Comparison of ENCODE assay signal across 28 cellular contexts in the genomic region with DNA sequence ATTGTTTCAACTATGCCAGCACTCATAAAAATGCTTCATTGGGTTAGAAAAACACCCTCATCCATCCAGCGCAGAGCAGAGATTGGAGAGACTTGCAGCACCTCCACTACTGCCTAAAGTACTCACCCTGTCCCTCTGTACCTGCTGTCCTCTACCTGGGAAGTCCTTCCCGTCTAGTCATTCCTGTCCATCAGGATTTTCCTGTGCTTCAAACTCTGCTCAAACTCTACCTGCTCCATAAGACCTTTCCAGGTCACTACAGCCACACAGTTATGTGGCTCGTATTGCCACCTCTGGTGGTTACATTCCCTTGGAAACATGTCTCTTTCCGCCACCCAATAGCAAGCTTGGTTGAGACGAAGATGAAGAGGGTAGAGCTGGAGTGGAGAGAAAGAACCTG. TPM values are rescaled to one million over a fixed set of nuclear protein-coding genes. Genes with fewer than 3 reads are reported as not detected.
A peak's percentile ranks its signal among the peaks of the same experiment; 100 is the strongest.
DNase-seq lines count a peak whose midpoint lies in the region; ATAC-seq, FAIRE-seq and TF ChIP-seq lines count a peak whose summit lies in the region.
"Had no signal": no experiment of that assay in that cellular context is flagged by ENCODE, and none has a peak within 500 bp of the region (broad histone marks: within the 10 kb centered on the region; RNA-seq: fewer than 3 reads in every experiment).

No MANE protein-coding gene starts in this region.

- H3K4me1 ChIP-seq in HepG2 (ENCODE audit: insufficient read depth, low read length) (peaks cover 63% of the 10 kb centered on the region), right lobe of liver (peaks cover 0 to 35% (median 17%) of the 10 kb centered on the region in 4 donors), mesenchymal stem cell (ENCODE audit: control insufficient read depth, insufficient read depth, low read depth, low read length) (peaks cover 9% of the 10 kb centered on the region), SJCRH30 (no peaks in the 10 kb centered on the region)
- H3K4me1 ChIP-seq: BE2C had no signal

- no peak for ATAC-seq in HepG2
- ATAC-seq in right lobe of liver = no peak
- no peak for ATAC-seq in T-helper 17 cell
- ATAC-seq: A549, GM23338, HCT116 had no signal

- H3K4ac ChIP-seq in mesenchymal stem cell (ENCODE audit: low read depth in 1 of 2, low read length in 2 of 2) = no peak overlapping the region

- no peak overlapping the region for H3K23ac ChIP-seq in mesenchymal stem cell (ENCODE audit: low read length in 2 of 2)

- TF ChIP-seq EP300 in HepG2 (IDR thresholded peaks at IDR 0.05; ENCODE audit: low read depth in 2 of 2, low read length in 2 of 2) (no peak), HepG2 (CRISPR knock-in tag; IDR thresholded peaks at IDR 0.05; ENCODE audit: borderline replicate concordance) (no peak)

- H2BK15ac ChIP-seq in mesenchymal stem cell (ENCODE audit: low read depth, poor library complexity, severe bottlenecking) = no peak overlapping the region

- intact Hi-C loops in HepG2 (cut with micrococcal nuclease; ENCODE audit: unreplicated experiment) = no loop called here
- intact Hi-C loops in right lobe of liver (cut with DNase I) = no loop called here

- TF ChIP-seq RAD21 in HepG2 (CRISPR knock-in tag; IDR thresholded peaks at IDR 0.05) = no peak

- H4K8ac ChIP-seq in mesenchymal stem cell (ENCODE audit: low read length) = no peak overlapping the region

- H3K14ac ChIP-seq in mesenchymal stem cell (ENCODE audit: low read length in 2 of 2) = no peak overlapping the region

- H3K4me3 ChIP-seq in HepG2 (replicated peaks in 1 of 3; ENCODE audit: insufficient read depth in 1 of 3, low read depth in 2 of 3, low read length in 3 of 3) = no peak overlapping the region
- H3K4me3 ChIP-seq in right lobe of liver = no peak overlapping the region
- no peak overlapping the region for H3K4me3 ChIP-seq in mesenchymal stem cell (ENCODE audit: insufficient read depth in 1 of 2, low read depth in 1 of 2, low read length in 2 of 2)
- H3K4me3 ChIP-seq in SJCRH30 = no peak overlapping the region
- H3K4me3 ChIP-seq: A549; BLaER1 treated with 17β-estradiol and CSF1 and Interleukin-3, amounts not matched to agents 10 nM and 100 nM; GM23338 had no signal

- H3K9me3 ChIP-seq in HepG2 (ENCODE audit: low read length) (no peaks in the 10 kb centered on the region), right lobe of liver (no peaks in the 10 kb centered on the region), mesenchymal stem cell (ENCODE audit: control insufficient read depth, low read length) (no peaks in the 10 kb centered on the region), T-helper 17 cell (ENCODE audit: control insufficient read depth, low read length, poor library complexity, severe bottlenecking) (no peaks in the 10 kb centered on the region), SJCRH30 (replicated peaks) (no peaks in the 10 kb centered on the region)
- H3K9me3 ChIP-seq: A549; BE2C; BLaER1 treated with 17β-estradiol and CSF1 and Interleukin-3, amounts not matched to agents 10 nM and 100 nM had no signal

- BruUV-seq in HepG2 (replicated peaks; lab: Mats Ljungman, UMichigan) = TSS peak; percentile 28

- H3K4me2 ChIP-seq in HepG2 (ENCODE audit: low read depth, low read length) = no peak overlapping the region
- no peak overlapping the region for H3K4me2 ChIP-seq in mesenchymal stem cell (ENCODE audit: low read length, poor library complexity, severe bottlenecking)
- H3K4me2 ChIP-seq: A549; BLaER1 treated with 17β-estradiol and CSF1 and Interleukin-3, amounts not matched to agents 10 nM and 100 nM; GM23338 had no signal

- H3K4me3 Mint-ChIP-seq in T-helper 17 cell = no peak overlapping the region
- H3K4me3 Mint-ChIP-seq: CD14-positive monocyte; CD4-positive, alpha-beta T cell; CD8-positive, alpha-beta memory T cell; GM23338; H9 had no signal

- no peaks in the 10 kb centered on the region for H3K79me2 ChIP-seq in HepG2 (ENCODE audit: insufficient read depth, low read length)

- H2BK12ac ChIP-seq in mesenchymal stem cell (ENCODE audit: low read length in 2 of 2) = no peak overlapping the region

- POLR2A ChIA-PET in HepG2 (lab: Yijun Ruan, JAX) = no interaction called here

- H3K9ac ChIP-seq in HepG2 (ENCODE audit: insufficient read depth, low read depth, low read length) (no peak overlapping the region), mesenchymal stem cell (ENCODE audit: low read length) (no peak overlapping the region)
- H3K9ac ChIP-seq: BLaER1 treated with 17β-estradiol and CSF1 and Interleukin-3, amounts not matched to agents 10 nM and 100 nM had no signal

- H2BK5ac ChIP-seq in mesenchymal stem cell (ENCODE audit: low read depth, low read length, poor library complexity, severe bottlenecking) = no peak overlapping the region

- H3K27ac ChIP-seq in HepG2 (ENCODE audit: extremely low read length, insufficient read depth, low read length) (no peak overlapping the region), right lobe of liver (no peak overlapping the region), VCaP (0 out of 2 replicates have a peak overlapping the region, but pooled peaks have one; percentile 86), mesenchymal stem cell (ENCODE audit: low read length, poor library complexity, severe bottlenecking) (no peak overlapping the region), SJCRH30 (no peak overlapping the region)
- H3K27ac ChIP-seq: A549; BLaER1 treated with 17β-estradiol and CSF1 and Interleukin-3, amounts not matched to agents 10 nM and 100 nM had no signal

- H3K27me3 ChIP-seq in HepG2 (ENCODE audit: control insufficient read depth in 1 of 2, insufficient read depth in 2 of 2, low read length in 2 of 2) = no peaks in the 10 kb centered on the region
- H3K27me3 ChIP-seq in right lobe of liver = no peaks in the 10 kb centered on the region
- peaks cover 0 to 9% of the 10 kb centered on the region in 2 experiments for H3K27me3 ChIP-seq in mesenchymal stem cell (ENCODE audit: control insufficient read depth in 1 of 2, insufficient read depth in 1 of 2, low read length in 2 of 2)
- H3K27me3 ChIP-seq in SJCRH30 = no peaks in the 10 kb centered on the region
- H3K27me3 ChIP-seq: BE2C; BLaER1 treated with 17β-estradiol and CSF1 and Interleukin-3, amounts not matched to agents 10 nM and 100 nM had no signal

- peak overlapping the region; percentile 6 for H4K91ac ChIP-seq in mesenchymal stem cell (ENCODE audit: low read length)

- H3K4me1 Mint-ChIP-seq in T-helper 17 cell = peaks cover 2% of the 10 kb centered on the region
- H3K4me1 Mint-ChIP-seq: CD8-positive, alpha-beta memory T cell; GM23338 had no signal

- in situ Hi-C loops in HepG2 (cut with HindIII; ENCODE audit: extremely low pct_ligation_motif_present, low pct_unique_long_range_greater_than_20kb) = no loop called here

- H2AK5ac ChIP-seq in mesenchymal stem cell (ENCODE audit: low read length, severe bottlenecking) = no peak overlapping the region

- WGBS in HepG2 (ENCODE audit: low lambda C conversion rate) = 88% methylated on average over 5 of the region's 5 CpGs
- 83% methylated on average over 5 of the region's 5 CpGs for WGBS in right lobe of liver (ENCODE audit: insufficient coverage, low coverage, low lambda C conversion rate, missing lambda C conversion rate)
- 84% methylated on average over 5 of the region's 5 CpGs for WGBS in mesenchymal stem cell

- H4K20me1 ChIP-seq in HepG2 (ENCODE audit: insufficient read depth, low read length) = no peaks in the 10 kb centered on the region
- H4K20me1 ChIP-seq: BLaER1 treated with 17β-estradiol and CSF1 and Interleukin-3, amounts not matched to agents 10 nM and 100 nM had no signal

- CTCF ChIA-PET in HepG2 (lab: Yijun Ruan, JAX; ENCODE audit: low intra/inter-chr PET ratio, low total read pairs) = no interaction called here

- FAIRE-seq in HepG2 (lab: Jason Lieb, UNC) = no peak
- FAIRE-seq: A549, D721Med, GM12891, GM18507 had no signal

- H3K27ac Mint-ChIP-seq in T-helper 17 cell = no peak overlapping the region
- H3K27ac Mint-ChIP-seq: CD4-positive, alpha-beta T cell; CD8-positive, alpha-beta memory T cell; GM23338; H9 had no signal

- DNase-seq in HepG2 (ENCODE audit: low spot score) (no peak), right lobe of liver (no peak), mesenchymal stem cell (no peak), NCI-H2227 treated with DMSO at 0.1 percent for 48 hours (lab: John Stamatoyannopoulos, UW) (no peak), T-helper 17 cell (no peak), SJCRH30 (no peak)
- DNase-seq: 8988T; ACHN; AML-193; BE2C; CD4-positive, alpha-beta T cell; CD8-positive, alpha-beta memory T cell; DMS 273 treated with DMSO at 0.1 percent for 48 hours; DMS79; EL; GF-D8; H9 had no signal

- no peak overlapping the region for H2BK120ac ChIP-seq in mesenchymal stem cell (ENCODE audit: low read depth, low read length)

- H3K18ac ChIP-seq in mesenchymal stem cell (ENCODE audit: low read depth in 1 of 2, low read length in 2 of 2) = no peak overlapping the region

- H3K36me3 Mint-ChIP-seq in T-helper 17 cell (ENCODE audit: low read depth) = peaks cover 25% of the 10 kb centered on the region
- H3K36me3 Mint-ChIP-seq: CD14-positive monocyte had no signal

- no peaks in the 10 kb centered on the region for H3K79me1 ChIP-seq in mesenchymal stem cell (replicated peaks; ENCODE audit: low read length, poor library complexity, severe bottlenecking)

- TF ChIP-seq CTCF in HepG2 (CRISPR knock-in tag; IDR thresholded peaks at IDR 0.05) = no peak
- TF ChIP-seq CTCF in right lobe of liver (IDR thresholded peaks at IDR 0.05) = no peak
- no peak for TF ChIP-seq CTCF in VCaP (conservative IDR thresholded peaks at IDR 0.05)

- peaks cover 0 to 2% of the 10 kb centered on the region in 2 experiments; a peak in 1 of 5 replicates for H3K36me3 ChIP-seq in HepG2 (replicated peaks in 1 of 2; ENCODE audit: control insufficient read depth in 1 of 2, insufficient read depth in 2 of 2, low read length in 2 of 2)
- no peaks in the 10 kb centered on the region for H3K36me3 ChIP-seq in right lobe of liver
- peaks cover 0 to 21% of the 10 kb centered on the region in 2 experiments for H3K36me3 ChIP-seq in mesenchymal stem cell (ENCODE audit: control insufficient read depth in 1 of 2, insufficient read depth in 2 of 2, low read depth in 1 of 2, low read length in 2 of 2)
- no peaks in the 10 kb centered on the region for H3K36me3 ChIP-seq in SJCRH30
- H3K36me3 ChIP-seq: BE2C had no signal

- H2AFZ ChIP-seq in HepG2 (ENCODE audit: low read length) (no peak overlapping the region), mesenchymal stem cell (ENCODE audit: low read depth, low read length) (no peak overlapping the region)
- H2AFZ ChIP-seq: GM23338 had no signal

- TF ChIP-seq POLR2A in HepG2 (IDR thresholded peaks at IDR 0.05; ENCODE audit: insufficient read depth in 1 of 2, low read depth in 2 of 2, low read length in 2 of 2) = no peak
- no peak for TF ChIP-seq POLR2A in right lobe of liver (IDR thresholded peaks at IDR 0.05)

- peaks cover under 1% of the 10 kb centered on the region for H3K27me3 Mint-ChIP-seq in T-helper 17 cell
- H3K27me3 Mint-ChIP-seq: CD4-positive, alpha-beta T cell had no signal

RNA-seq across cellular contexts. Expression of gene OVGP1, which starts 7.2 kb away (rescaled TPM):
- 1.2 TPM in 2 replicates for total RNA-seq in HepG2 (2016; rRNA removed; fragmentation: Illumina TruSeq; extraction: Trizol)
- 0.44 and 0.61 TPM in 2 replicates for total RNA-seq in HepG2 (2016; cell fraction: cytosol; rRNA removed; fragmentation: Illumina TruSeq; extraction: Trizol; ENCODE audit: low read depth)
- total RNA-seq in HepG2 (2016; cell fraction: insoluble cytoplasmic fraction; rRNA removed; fragmentation: Illumina TruSeq; extraction: Trizol) = 0.80 and 1.6 TPM in 2 replicates
- 0.62 and 0.65 TPM in 2 replicates for total RNA-seq in HepG2 (2016; cell fraction: membrane; rRNA removed; fragmentation: Illumina TruSeq; extraction: Trizol)
- total RNA-seq in HepG2 (2016; cell fraction: nucleus; rRNA removed; fragmentation: Illumina TruSeq; extraction: Trizol) = 1.6 and 2.0 TPM in 2 replicates
- polyA plus RNA-seq in HepG2 (2011; rRNA removed) = 3.3 and 4.8 TPM in 2 replicates
- 1.9 and 2.8 TPM in 2 replicates for polyA plus RNA-seq in HepG2 (2011; cell fraction: cytosol; rRNA removed)
- polyA plus RNA-seq in HepG2 (2011; cell fraction: nucleus; rRNA removed) = 12.2 and 15.0 TPM in 2 replicates
- 4.0 and 6.1 TPM in 2 replicates for polyA plus RNA-seq in HepG2 (2012)
- polyA plus RNA-seq in HepG2 (2016; cell fraction: cytosol; fragmentation: Illumina TruSeq; extraction: Trizol; ENCODE audit: low read depth) = 0.34 and 0.42 TPM in 2 replicates
- 0.85 and 1.1 TPM in 2 replicates for polyA plus RNA-seq in HepG2 (2016; cell fraction: insoluble cytoplasmic fraction; fragmentation: Illumina TruSeq; extraction: Trizol; ENCODE audit: low read depth)
- 0.45 and 0.49 TPM in 2 replicates for polyA plus RNA-seq in HepG2 (2016; cell fraction: membrane; fragmentation: Illumina TruSeq; extraction: Trizol; ENCODE audit: low read depth)
- 3.2 and 3.9 TPM in 2 replicates for polyA plus RNA-seq in HepG2 (2016; cell fraction: nucleus; fragmentation: Illumina TruSeq; extraction: Trizol; ENCODE audit: insufficient read depth, low read depth)
- 3.5 and 4.7 TPM in 2 replicates for polyA minus RNA-seq in HepG2 (2011; rRNA and poly(A)+ RNA removed; ENCODE audit: low replicate concordance)
- polyA minus RNA-seq in HepG2 (2011; cell fraction: cytosol; rRNA and poly(A)+ RNA removed) = 1.1 and 1.6 TPM in 2 replicates
- 7.1 and 10.3 TPM in 2 replicates for polyA minus RNA-seq in HepG2 (2011; cell fraction: nucleus; rRNA and poly(A)+ RNA removed)
- total RNA-seq in right lobe of liver = 1 to 10 TPM; 1.4 to 6.3 (median 4.1) TPM
- 1.2 TPM for polyA plus RNA-seq in mesenchymal stem cell (2013, experiment 1 of 2)
- polyA plus RNA-seq in mesenchymal stem cell (2013, experiment 2 of 2) = 1.3 TPM
- 1 to 10 TPM; 7.5 to 10.0 TPM for total RNA-seq in T-helper 17 cell
- total RNA-seq in SJCRH30 (2014; rRNA removed; shearing (Covaris generic)) = 0.66 and 1.8 TPM in 2 replicates
- total RNA-seq: G401 had no signal

RNA-seq across cellular contexts. Expression of gene WDR77, which starts 28.7 kb away (rescaled TPM):
- total RNA-seq in HepG2 (2016; rRNA removed; fragmentation: Illumina TruSeq; extraction: Trizol) (90.6 and 93.3 TPM in 2 replicates), right lobe of liver (10 to 100 TPM; 11.4 to 27.3 (median 14.0) TPM), T-helper 17 cell (10 to 100 TPM; 17.6 to 19.5 TPM)
- 10.9 and 11.3 TPM in 2 replicates for total RNA-seq in HepG2 (2016; cell fraction: cytosol; rRNA removed; fragmentation: Illumina TruSeq; extraction: Trizol; ENCODE audit: low read depth)
- 90.6 and 93.0 TPM in 2 replicates for total RNA-seq in HepG2 (2016; cell fraction: insoluble cytoplasmic fraction; rRNA removed; fragmentation: Illumina TruSeq; extraction: Trizol)
- total RNA-seq in HepG2 (2016; cell fraction: membrane; rRNA removed; fragmentation: Illumina TruSeq; extraction: Trizol) = 27.9 and 29.9 TPM in 2 replicates
- total RNA-seq in HepG2 (2016; cell fraction: nucleus; rRNA removed; fragmentation: Illumina TruSeq; extraction: Trizol) = 45.5 and 50.4 TPM in 2 replicates
- 96.3 and 108 TPM in 2 replicates for polyA plus RNA-seq in HepG2 (2011; rRNA removed)
- 79.1 and 89.1 TPM in 2 replicates for polyA plus RNA-seq in HepG2 (2011; cell fraction: cytosol; rRNA removed)
- 150 and 155 TPM in 2 replicates for polyA plus RNA-seq in HepG2 (2011; cell fraction: nucleus; rRNA removed)
- 29.9 and 30.8 TPM in 2 replicates for polyA plus RNA-seq in HepG2 (2012)
- polyA plus RNA-seq in HepG2 (2016; cell fraction: cytosol; fragmentation: Illumina TruSeq; extraction: Trizol; ENCODE audit: low read depth) = 10.9 and 11.6 TPM in 2 replicates
- 83.1 and 89.4 TPM in 2 replicates for polyA plus RNA-seq in HepG2 (2016; cell fraction: insoluble cytoplasmic fraction; fragmentation: Illumina TruSeq; extraction: Trizol; ENCODE audit: low read depth)
- polyA plus RNA-seq in HepG2 (2016; cell fraction: membrane; fragmentation: Illumina TruSeq; extraction: Trizol; ENCODE audit: low read depth) = 20.8 and 22.9 TPM in 2 replicates
- polyA plus RNA-seq in HepG2 (2016; cell fraction: nucleus; fragmentation: Illumina TruSeq; extraction: Trizol; ENCODE audit: insufficient read depth, low read depth) = 63.2 and 65.3 TPM in 2 replicates
- polyA minus RNA-seq in HepG2 (2011; rRNA and poly(A)+ RNA removed; ENCODE audit: low replicate concordance) = 267 TPM in 2 replicates
- polyA minus RNA-seq in HepG2 (2011; cell fraction: cytosol; rRNA and poly(A)+ RNA removed) = 35.8 and 44.4 TPM in 2 replicates
- polyA minus RNA-seq in HepG2 (2011; cell fraction: nucleus; rRNA and poly(A)+ RNA removed) = 51.8 and 62.4 TPM in 2 replicates
- 23.8 TPM for polyA plus RNA-seq in mesenchymal stem cell (2013, experiment 1 of 2)
- 23.2 TPM for polyA plus RNA-seq in mesenchymal stem cell (2013, experiment 2 of 2)
- total RNA-seq in SJCRH30 (2014; rRNA removed; shearing (Covaris generic)) = 79.8 and 80.9 TPM in 2 replicates

RNA-seq across cellular contexts. Expression of gene ATP5PB, which starts 28.9 kb away (rescaled TPM):
- total RNA-seq in HepG2 (2016; rRNA removed; fragmentation: Illumina TruSeq; extraction: Trizol) (541 and 772 TPM in 2 replicates), right lobe of liver (100 to 1,000 TPM; 128 to 152 (median 148) TPM), T-helper 17 cell (100 to 1,000 TPM in 1 of 2 donors, 10 to 100 TPM in 1; 86.1 to 101 TPM)
- total RNA-seq in HepG2 (2016; cell fraction: cytosol; rRNA removed; fragmentation: Illumina TruSeq; extraction: Trizol; ENCODE audit: low read depth) = 74.4 and 81.4 TPM in 2 replicates
- total RNA-seq in HepG2 (2016; cell fraction: insoluble cytoplasmic fraction; rRNA removed; fragmentation: Illumina TruSeq; extraction: Trizol) = 539 and 786 TPM in 2 replicates
- 177 and 193 TPM in 2 replicates for total RNA-seq in HepG2 (2016; cell fraction: membrane; rRNA removed; fragmentation: Illumina TruSeq; extraction: Trizol)
- 163 and 174 TPM in 2 replicates for total RNA-seq in HepG2 (2016; cell fraction: nucleus; rRNA removed; fragmentation: Illumina TruSeq; extraction: Trizol)
- polyA plus RNA-seq in HepG2 (2011; rRNA removed) = 209 and 297 TPM in 2 replicates
- 185 and 234 TPM in 2 replicates for polyA plus RNA-seq in HepG2 (2011; cell fraction: cytosol; rRNA removed)
- 41.9 and 44.4 TPM in 2 replicates for polyA plus RNA-seq in HepG2 (2011; cell fraction: nucleus; rRNA removed)
- 196 and 251 TPM in 2 replicates for polyA plus RNA-seq in HepG2 (2012)
- polyA plus RNA-seq in HepG2 (2016; cell fraction: cytosol; fragmentation: Illumina TruSeq; extraction: Trizol; ENCODE audit: low read depth) = 96.2 and 101 TPM in 2 replicates
- 672 and 700 TPM in 2 replicates for polyA plus RNA-seq in HepG2 (2016; cell fraction: insoluble cytoplasmic fraction; fragmentation: Illumina TruSeq; extraction: Trizol; ENCODE audit: low read depth)
- polyA plus RNA-seq in HepG2 (2016; cell fraction: membrane; fragmentation: Illumina TruSeq; extraction: Trizol; ENCODE audit: low read depth) = 146 and 153 TPM in 2 replicates
- polyA plus RNA-seq in HepG2 (2016; cell fraction: nucleus; fragmentation: Illumina TruSeq; extraction: Trizol; ENCODE audit: insufficient read depth, low read depth) = 225 and 252 TPM in 2 replicates
- polyA minus RNA-seq in HepG2 (2011; rRNA and poly(A)+ RNA removed; ENCODE audit: low replicate concordance) = 137 and 342 TPM in 2 replicates
- polyA minus RNA-seq in HepG2 (2011; cell fraction: cytosol; rRNA and poly(A)+ RNA removed) = 103 and 109 TPM in 2 replicates
- polyA minus RNA-seq in HepG2 (2011; cell fraction: nucleus; rRNA and poly(A)+ RNA removed) = 22.0 and 30.5 TPM in 2 replicates
- polyA plus RNA-seq in mesenchymal stem cell (2013, experiment 1 of 2) = 268 TPM
- polyA plus RNA-seq in mesenchymal stem cell (2013, experiment 2 of 2) = 284 TPM
- 527 and 545 TPM in 2 replicates for total RNA-seq in SJCRH30 (2014; rRNA removed; shearing (Covaris generic))

RNA-seq across cellular contexts. Expression of gene C1orf162, which starts 53.4 kb away (rescaled TPM):
- total RNA-seq in HepG2 (2016; rRNA removed; fragmentation: Illumina TruSeq; extraction: Trizol) (0.27 TPM in 1 of 2 replicates, not detected in the other), right lobe of liver (10 to 100 TPM in 2 of 6 experiments, 1 to 10 TPM in 4; 6.1 to 16.9 (median 9.3) TPM), T-helper 17 cell (10 to 100 TPM; 31.3 to 50.8 TPM)
- not detected in 2 replicates for total RNA-seq in HepG2 (2016; cell fraction: cytosol; rRNA removed; fragmentation: Illumina TruSeq; extraction: Trizol; ENCODE audit: low read depth)
- 0.28 TPM in 1 of 2 replicates, not detected in the other for total RNA-seq in HepG2 (2016; cell fraction: insoluble cytoplasmic fraction; rRNA removed; fragmentation: Illumina TruSeq; extraction: Trizol)
- total RNA-seq in HepG2 (2016; cell fraction: membrane; rRNA removed; fragmentation: Illumina TruSeq; extraction: Trizol) = 0.10 and 0.12 TPM in 2 replicates
- total RNA-seq in HepG2 (2016; cell fraction: nucleus; rRNA removed; fragmentation: Illumina TruSeq; extraction: Trizol) = 0.22 and 0.81 TPM in 2 replicates
- 0.61 and 0.89 TPM in 2 replicates for polyA plus RNA-seq in HepG2 (2011; rRNA removed)
- polyA plus RNA-seq in HepG2 (2011; cell fraction: cytosol; rRNA removed) = 0.15 and 0.34 TPM in 2 replicates
- polyA plus RNA-seq in HepG2 (2011; cell fraction: nucleus; rRNA removed) = 2.7 and 3.0 TPM in 2 replicates
- 0.66 and 0.83 TPM in 2 replicates for polyA plus RNA-seq in HepG2 (2012)
- polyA plus RNA-seq in HepG2 (2016; cell fraction: cytosol; fragmentation: Illumina TruSeq; extraction: Trizol; ENCODE audit: low read depth) = 0.16 and 0.20 TPM in 2 replicates
- polyA plus RNA-seq in HepG2 (2016; cell fraction: insoluble cytoplasmic fraction; fragmentation: Illumina TruSeq; extraction: Trizol; ENCODE audit: low read depth) = not detected in 2 replicates
- 0.19 and 0.20 TPM in 2 replicates for polyA plus RNA-seq in HepG2 (2016; cell fraction: membrane; fragmentation: Illumina TruSeq; extraction: Trizol; ENCODE audit: low read depth)
- 0.85 and 1.2 TPM in 2 replicates for polyA plus RNA-seq in HepG2 (2016; cell fraction: nucleus; fragmentation: Illumina TruSeq; extraction: Trizol; ENCODE audit: insufficient read depth, low read depth)
- 0.33 TPM in 1 of 2 replicates, not detected in the other for polyA minus RNA-seq in HepG2 (2011; rRNA and poly(A)+ RNA removed; ENCODE audit: low replicate concordance)
- not detected in 2 replicates for polyA minus RNA-seq in HepG2 (2011; cell fraction: cytosol; rRNA and poly(A)+ RNA removed)
- 1.4 and 1.9 TPM in 2 replicates for polyA minus RNA-seq in HepG2 (2011; cell fraction: nucleus; rRNA and poly(A)+ RNA removed)
- polyA plus RNA-seq in mesenchymal stem cell (2013, experiment 1 of 2) = 0.07 TPM
- 0.08 TPM for polyA plus RNA-seq in mesenchymal stem cell (2013, experiment 2 of 2)
- 0.13 and 0.24 TPM in 2 replicates for total RNA-seq in SJCRH30 (2014; rRNA removed; shearing (Covaris generic))
- total RNA-seq: H4, H9 had no signal
